15 cellular contexts compared by ENCODE assay signal in the genomic region with DNA sequence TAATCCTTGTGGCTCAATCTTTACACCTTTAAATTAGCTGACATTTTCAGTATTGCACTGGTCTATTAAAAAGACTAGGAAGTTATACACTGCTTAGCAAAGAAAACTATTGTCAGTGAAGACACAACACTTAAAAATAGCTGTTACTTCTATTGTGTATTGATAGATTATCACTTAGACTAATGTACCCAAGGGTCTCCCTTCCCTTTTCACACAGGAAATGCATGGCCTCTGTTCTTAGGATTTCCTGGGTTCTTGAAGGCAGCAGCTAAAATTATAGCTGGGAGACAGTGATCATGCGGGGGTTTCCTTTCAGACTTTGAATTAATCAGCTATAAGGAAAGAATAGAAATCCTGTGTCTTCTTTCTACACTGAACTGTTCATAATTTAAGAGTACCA. TPM values are rescaled to one million over a fixed set of nuclear protein-coding genes. Genes with fewer than 3 reads are reported as not detected.
A peak's percentile ranks its signal among the peaks of the same experiment; 100 is the strongest.
DNase-seq lines count a peak whose midpoint lies in the region; ATAC-seq, FAIRE-seq and TF ChIP-seq lines count a peak whose summit lies in the region.
"Had no signal": no experiment of that assay in that cellular context is flagged by ENCODE, and none has a peak within 500 bp of the region (broad histone marks: within the 10 kb centered on the region; RNA-seq: fewer than 3 reads in every experiment).

No MANE protein-coding gene starts in this region.

- CTCF ChIA-PET in endothelial cell of umbilical vein (lab: Charles Lee) = interaction anchor here (0.7 to 2.0 kb wide), 4 partner anchors 18 to 168 kb away, joined by 3 to 7 read pairs (median 4); no protein-coding TSS in a partner anchor
- CTCF ChIA-PET in activated naive CD4-positive, alpha-beta T cell treated with anti-CD3 and anti-CD28 coated beads for 36 hours (lab: Charles Lee) = no interaction called here

- no peaks in the 10 kb centered on the region for H3K9me1 ChIP-seq in endothelial cell of umbilical vein (replicated peaks; ENCODE audit: control insufficient read depth, extremely low read depth, insufficient read depth, low read length)

- dilution Hi-C loops in endothelial cell of umbilical vein (cut with MboI; ENCODE audit: extremely low pct_ligation_motif_present, low sequenced_read_pairs) = no loop called here

- POLR2A ChIA-PET in endothelial cell of umbilical vein (lab: Charles Lee) = no interaction called here

- TF ChIP-seq CTCF in Loucy (conservative IDR thresholded peaks at IDR 0.05; ENCODE audit: low read length) (no peak), endothelial cell of umbilical vein (IDR thresholded peaks at IDR 0.05; ENCODE audit: extremely low read depth in 1 of 2, insufficient read depth in 1 of 2, low read depth in 1 of 2, low read length in 2 of 2) (no peak), nephron progenitor cell (IDR thresholded peaks at IDR 0.05) (no peak)

- 0 out of 2 replicates have a peak, but pooled peaks cover 5% of the 10 kb centered on the region for H3K79me2 ChIP-seq in Loucy (ENCODE audit: insufficient read depth, low read length)
- H3K79me2 ChIP-seq in endothelial cell of umbilical vein (ENCODE audit: control insufficient read depth, insufficient read depth, low read length) = peaks cover 31% of the 10 kb centered on the region

- H3K27ac Mint-ChIP-seq in nephron progenitor cell = peak overlapping the region; percentile 31
- H3K27ac Mint-ChIP-seq in activated naive CD4-positive, alpha-beta T cell treated with anti-CD3 and anti-CD28 coated beads for 36 hours = no peak overlapping the region

- BruUV-seq in endothelial cell of umbilical vein (replicated peaks; lab: Mats Ljungman, UMichigan) = TSS peak; percentile 9

- H3K36me3 Mint-ChIP-seq in nephron progenitor cell (ENCODE audit: low read depth) = peaks cover 44% of the 10 kb centered on the region
- H3K36me3 Mint-ChIP-seq in activated naive CD4-positive, alpha-beta T cell treated with anti-CD3 and anti-CD28 coated beads for 36 hours (ENCODE audit: low read depth) = peaks cover 6% of the 10 kb centered on the region

- ATAC-seq in HG02884 (IDR thresholded peaks at IDR 0.05; ENCODE audit: unreplicated experiment) = no peak

- no peak for TF ChIP-seq POLR2A in endothelial cell of umbilical vein (IDR thresholded peaks at IDR 0.05; ENCODE audit: low read depth, low read length)

- intact Hi-C loops in endothelial cell of umbilical vein (cut with micrococcal nuclease) = no loop called here
- intact Hi-C loops in activated naive CD4-positive, alpha-beta T cell treated with anti-CD3 and anti-CD28 coated beads for 36 hours (cut with micrococcal nuclease) = no loop called here

- FAIRE-seq in endothelial cell of umbilical vein (lab: Jason Lieb, UNC) = no peak
- FAIRE-seq: D721Med had no signal

- H3K9ac ChIP-seq in BLaER1 treated with 17β-estradiol and CSF1 and Interleukin-3, amounts not matched to agents 10 nM and 100 nM = peak overlapping the region in 1 of 11 experiments; percentile 48; a peak in 1 of 22 replicates
- H3K9ac ChIP-seq in Loucy (ENCODE audit: low read depth, low read length, poor library complexity, severe bottlenecking) = peak overlapping the region; percentile 36
- no peak overlapping the region for H3K9ac ChIP-seq in endothelial cell of umbilical vein (replicated peaks; ENCODE audit: extremely low read depth, insufficient read depth, low read length)

- peaks cover 0 to 73% (median 8%) of the 10 kb centered on the region in 11 experiments; a peak in 8 of 22 replicates for H4K20me1 ChIP-seq in BLaER1 treated with 17β-estradiol and CSF1 and Interleukin-3, amounts not matched to agents 10 nM and 100 nM
- no peaks in the 10 kb centered on the region for H4K20me1 ChIP-seq in Loucy (ENCODE audit: insufficient read depth, low read length, poor library complexity, severe bottlenecking)
- no peaks in the 10 kb centered on the region for H4K20me1 ChIP-seq in endothelial cell of umbilical vein (replicated peaks; ENCODE audit: control insufficient read depth, extremely low read depth, insufficient read depth, low read length)

- peaks cover 43% of the 10 kb centered on the region for H3K4me1 Mint-ChIP-seq in nephron progenitor cell
- peaks cover 45% of the 10 kb centered on the region for H3K4me1 Mint-ChIP-seq in activated naive CD4-positive, alpha-beta T cell treated with anti-CD3 and anti-CD28 coated beads for 36 hours (ENCODE audit: low read depth)

- no peak overlapping the region for H3K4me3 ChIP-seq in BLaER1 treated with 17β-estradiol and CSF1 and Interleukin-3, amounts not matched to agents 10 nM and 100 nM
- no peak overlapping the region for H3K4me3 ChIP-seq in Loucy (ENCODE audit: low read length, poor library complexity, severe bottlenecking)
- H3K4me3 ChIP-seq in endothelial cell of umbilical vein (replicated peaks in 1 of 3; ENCODE audit: insufficient read depth in 1 of 3, low read depth in 1 of 3, low read length in 3 of 3) = no peak overlapping the region

- H3K4me1 ChIP-seq in BLaER1 treated with 17β-estradiol and CSF1 and Interleukin-3, amounts not matched to agents 10 nM and 100 nM = peaks cover 20 to 54% (median 32%) of the 10 kb centered on the region in 10 experiments
- H3K4me1 ChIP-seq in Loucy (ENCODE audit: insufficient read depth, low read length, poor library complexity, severe bottlenecking) (peaks cover 23% of the 10 kb centered on the region), endothelial cell of umbilical vein (ENCODE audit: control insufficient read depth, extremely low read depth, insufficient read depth, low read length) (peaks cover 8% of the 10 kb centered on the region)

- peaks cover 4% of the 10 kb centered on the region for H3K27me3 Mint-ChIP-seq in nephron progenitor cell (ENCODE audit: low read depth, poor library complexity)
- no peaks in the 10 kb centered on the region for H3K27me3 Mint-ChIP-seq in activated naive CD4-positive, alpha-beta T cell treated with anti-CD3 and anti-CD28 coated beads for 36 hours (ENCODE audit: low read depth)

- H3K4me2 ChIP-seq in BLaER1 treated with 17β-estradiol and CSF1 and Interleukin-3, amounts not matched to agents 10 nM and 100 nM = peak overlapping the region; percentile 26 to 76 (median 41)
- H3K4me2 ChIP-seq in Loucy (ENCODE audit: low read depth, low read length, poor library complexity, severe bottlenecking) (peak overlapping the region; percentile 49), endothelial cell of umbilical vein (ENCODE audit: insufficient read depth, low read length) (no peak overlapping the region)

- no peaks in the 10 kb centered on the region for H3K27me3 ChIP-seq in BLaER1 treated with 17β-estradiol and CSF1 and Interleukin-3, amounts not matched to agents 10 nM and 100 nM
- no peaks in the 10 kb centered on the region for H3K27me3 ChIP-seq in Loucy (ENCODE audit: insufficient read depth, low read length, poor library complexity, severe bottlenecking)
- no peaks in the 10 kb centered on the region for H3K27me3 ChIP-seq in endothelial cell of umbilical vein (ENCODE audit: control insufficient read depth in 2 of 2, insufficient read depth in 2 of 2, low read length in 2 of 2)

- DNase-seq in endothelial cell of umbilical vein (ENCODE audit: low read depth, low spot score) = no peak
- no peak for DNase-seq in nephron progenitor cell
- DNase-seq in SKM-1 (lab: John Stamatoyannopoulos, UW; ENCODE audit: unreplicated experiment) = no peak
- DNase-seq in cerebellum (ENCODE audit: low spot score) = no peak
- DNase-seq in activated naive CD4-positive, alpha-beta T cell treated with anti-CD3 and anti-CD28 coated beads for 36 hours = no peak
- DNase-seq: CD8-positive, alpha-beta memory T cell; DMS79; H7; NCI-H1105; NCI-H2227 treated with DMSO at 0.1 percent for 48 hours; NCI-H524 had no signal

- H3K4me3 Mint-ChIP-seq in nephron progenitor cell = no peak overlapping the region
- no peak overlapping the region for H3K4me3 Mint-ChIP-seq in activated naive CD4-positive, alpha-beta T cell treated with anti-CD3 and anti-CD28 coated beads for 36 hours

- H2AFZ ChIP-seq in Loucy (ENCODE audit: low read length) (no peak overlapping the region), endothelial cell of umbilical vein (ENCODE audit: low read depth, low read length) (no peak overlapping the region)

- H3K27ac ChIP-seq in BLaER1 treated with 17β-estradiol and CSF1 and Interleukin-3, amounts not matched to agents 10 nM and 100 nM = peak overlapping the region in 4 of 11 experiments; percentile 1 to 52 (median 18); a peak in 2 of 22 replicates
- no peak overlapping the region for H3K27ac ChIP-seq in endothelial cell of umbilical vein (ENCODE audit: insufficient read depth, low read depth, low read length)

- H3K9me2 ChIP-seq in Loucy (replicated peaks; ENCODE audit: low read depth, low read length) = no peaks in the 10 kb centered on the region

- peaks cover 10 to 38% (median 14%) of the 10 kb centered on the region in 11 experiments; a peak in 18 of 22 replicates for H3K36me3 ChIP-seq in BLaER1 treated with 17β-estradiol and CSF1 and Interleukin-3, amounts not matched to agents 10 nM and 100 nM
- H3K36me3 ChIP-seq in Loucy (ENCODE audit: insufficient read depth, low read length) = no peaks in the 10 kb centered on the region; the same call in 1 of the 2 replicates
- peaks cover 3 to 5% of the 10 kb centered on the region in 2 experiments for H3K36me3 ChIP-seq in endothelial cell of umbilical vein (ENCODE audit: control insufficient read depth in 2 of 2, extremely low read depth in 1 of 2, insufficient read depth in 2 of 2, low read length in 2 of 2)

- peaks cover 3% of the 10 kb centered on the region for H3K9me3 Mint-ChIP-seq in nephron progenitor cell
- H3K9me3 Mint-ChIP-seq in activated naive CD4-positive, alpha-beta T cell treated with anti-CD3 and anti-CD28 coated beads for 36 hours = no peaks in the 10 kb centered on the region
- H3K9me3 Mint-ChIP-seq: CD8-positive, alpha-beta memory T cell had no signal

- peaks cover 6% of the 10 kb centered on the region; the same call in 1 of the 2 replicates for H3F3A ChIP-seq in Loucy (ENCODE audit: low read depth)

- H3K9me3 ChIP-seq in BLaER1 treated with 17β-estradiol and CSF1 and Interleukin-3, amounts not matched to agents 10 nM and 100 nM (replicated peaks in 1 of 11) = no peaks in the 10 kb centered on the region
- H3K9me3 ChIP-seq in Loucy (ENCODE audit: insufficient read depth, low read depth, low read length) = no peaks in the 10 kb centered on the region
- no peaks in the 10 kb centered on the region for H3K9me3 ChIP-seq in endothelial cell of umbilical vein (replicated peaks; ENCODE audit: control insufficient read depth, insufficient read depth, low read length)

RNA-seq across cellular contexts. Expression of gene DIP2A, which starts 12.8 kb away (rescaled TPM):
- total RNA-seq in endothelial cell of umbilical vein (57.6 and 62.1 TPM in 2 replicates), cerebellum (67.7 TPM)
- polyA plus RNA-seq in endothelial cell of umbilical vein = 32.6 and 34.5 TPM in 2 replicates
- 21.5 and 26.1 TPM in 2 replicates for polyA plus RNA-seq in endothelial cell of umbilical vein (2011; cell fraction: cytosol; rRNA removed)
- polyA plus RNA-seq in endothelial cell of umbilical vein (2011; cell fraction: nucleus; rRNA removed) = 167 and 168 TPM in 2 replicates
- 33.7 and 36.0 TPM in 2 replicates for polyA plus RNA-seq in endothelial cell of umbilical vein (2012)
- 97.3 and 99.9 TPM in 2 replicates for polyA minus RNA-seq in endothelial cell of umbilical vein
- polyA minus RNA-seq in endothelial cell of umbilical vein (2011; cell fraction: cytosol; rRNA and poly(A)+ RNA removed) = 23.0 TPM
- polyA minus RNA-seq in endothelial cell of umbilical vein (2011; cell fraction: nucleus; rRNA and poly(A)+ RNA removed) = 132 and 146 TPM in 2 replicates
- 10 to 100 TPM; 31.4 to 32.7 TPM for total RNA-seq in activated naive CD4-positive, alpha-beta T cell treated with anti-CD3 and anti-CD28 coated beads for 36 hours
